ENCODE assay signal across 8 cellular contexts in genomic region chr20:33992145-33992922, GRCh38. TPM values are rescaled to one million over a fixed set of nuclear protein-coding genes. Genes with fewer than 3 reads are reported as not detected.
DNase-seq lines count a peak whose midpoint lies in the region; ATAC-seq and TF ChIP-seq lines count a peak whose summit lies in the region.

No MANE protein-coding gene starts in this region.

- H3K4me2 ChIP-seq in DND-41 (ENCODE audit: insufficient read depth, low read length) = peak overlapping the region; percentile 85

- peak overlapping the region; percentile 63 for H2AFZ ChIP-seq in DND-41 (ENCODE audit: low read depth, low read length)

- TF ChIP-seq CTCF in DND-41 (IDR thresholded peaks at IDR 0.05; ENCODE audit: borderline replicate concordance, extremely low read depth, low read length, poor library complexity, severe bottlenecking) = no peak
- no peak for TF ChIP-seq CTCF in NB4 (IDR thresholded peaks at IDR 0.05; ENCODE audit: low read depth, low read length)
- no peak for TF ChIP-seq CTCF in dorsolateral prefrontal cortex (IDR thresholded peaks at IDR 0.05 in 54 of 56, conservative IDR thresholded peaks at IDR 0.05 in 2 of 56; ENCODE audit: low read depth in 1 of 56, partially characterized antibody in 56 of 56)

- no peak for TF ChIP-seq POLR2A in NB4 (IDR thresholded peaks at IDR 0.05; ENCODE audit: extremely low read depth, insufficient read length)

- POLR2A ChIA-PET in naive thymus-derived CD8-positive, alpha-beta T cell (lab: Charles Lee) = interaction anchor here (0.6 to 3.4 kb wide), 14 partner anchors 10 to 523 kb away, joined by 3 to 46 read pairs (median 7); partner anchors contain the start of genes CBFA2T2, CHMP4B, DYNLRB1 and EIF2S2

- ATAC-seq in DND-41 (ENCODE audit: insufficient read depth, low read depth) (no peak), GM19397 (IDR thresholded peaks at IDR 0.05; ENCODE audit: unreplicated experiment) (no peak)
- ATAC-seq in naive thymus-derived CD8-positive, alpha-beta T cell = no peak

- no peaks in the 10 kb centered on the region for H3K27me3 ChIP-seq in DND-41 (ENCODE audit: insufficient read depth, low read length, poor library complexity)
- H3K27me3 ChIP-seq in dorsolateral prefrontal cortex = no peaks in the 10 kb centered on the region

- no peaks in the 10 kb centered on the region for H3K27me3 Mint-ChIP-seq in naive thymus-derived CD8-positive, alpha-beta T cell

- H3K9me3 Mint-ChIP-seq in naive thymus-derived CD8-positive, alpha-beta T cell = peaks cover 0 to 4% (median 0%) of the 10 kb centered on the region in 9 donors

- peaks cover 50% of the 10 kb centered on the region for H3K79me2 ChIP-seq in DND-41 (ENCODE audit: insufficient read depth, low read length)

- H3K27ac ChIP-seq in DND-41 (ENCODE audit: low read length) (peak overlapping the region; percentile 77), dorsolateral prefrontal cortex (peak overlapping the region; percentile 15 to 99 (median 96))

- peaks cover 18 to 60% (median 57%) of the 10 kb centered on the region in 4 donors for H3K4me1 Mint-ChIP-seq in naive thymus-derived CD8-positive, alpha-beta T cell

- no peaks in the 10 kb centered on the region; the same call in none of the 2 replicates for H3K36me3 ChIP-seq in DND-41 (ENCODE audit: insufficient read depth, low read length)

- H3K4me3 ChIP-seq in DND-41 (ENCODE audit: low read depth in 1 of 2, low read length in 2 of 2) (peak overlapping the region; percentile 48 to 73), NB4 (ENCODE audit: low read depth, low read length) (peak overlapping the region; percentile 84), dorsolateral prefrontal cortex (peak overlapping the region; percentile 53 to 99 (median 93))

- peak overlapping the region; percentile 96 to 100 (median 98) for H3K4me3 Mint-ChIP-seq in naive thymus-derived CD8-positive, alpha-beta T cell

- H3K4me1 ChIP-seq in DND-41 (ENCODE audit: insufficient read depth, low read length) = peaks cover 47% of the 10 kb centered on the region

- peak overlapping the region; percentile 95 to 99 (median 99) for H3K27ac Mint-ChIP-seq in naive thymus-derived CD8-positive, alpha-beta T cell

- H4K20me1 ChIP-seq in DND-41 (ENCODE audit: insufficient read depth, low read length) = peaks cover 30% of the 10 kb centered on the region

- H3K9me3 ChIP-seq in DND-41 (ENCODE audit: insufficient read depth, low read length, severe bottlenecking) = no peaks in the 10 kb centered on the region

- H3K9ac ChIP-seq in DND-41 (ENCODE audit: low read depth, low read length) = peak overlapping the region; percentile 74

- DNase-seq in DND-41 (no peak), NB4 (ENCODE audit: low read depth) (no peak), dorsolateral prefrontal cortex (no peak), 8988T (no peak), NCI-H1092 (lab: John Stamatoyannopoulos, UW) (no peak)
- peak in 1 of 10 donors; percentile 7 for DNase-seq in naive thymus-derived CD8-positive, alpha-beta T cell
- no peak for DNase-seq in activated CD4-positive, CD25-positive, alpha-beta regulatory T cell (lab: John Stamatoyannopoulos, UW)

- intact Hi-C loops in dorsolateral prefrontal cortex (cut with DNase I) = loop anchor here (2.0 to 10.0 kb wide), 6 partner anchors 48 to 260 kb away; partner anchors contain the start of genes CHMP4B (in 2 of the 2), ZNF341 (in 2 of the 2) and EIF2S2 (in 1 of the 2)

- peaks cover 0 to 6% (median 0%) of the 10 kb centered on the region in 3 donors for H3K36me3 Mint-ChIP-seq in naive thymus-derived CD8-positive, alpha-beta T cell

RNA-seq across cellular contexts. Expression of gene RALY, which starts 1.4 kb away (rescaled TPM):
- total RNA-seq in dorsolateral prefrontal cortex = 100 to 1,000 TPM in 2 of 120 experiments, 10 to 100 TPM in 118; 61.1 to 134 (median 75.9) TPM
- 100 to 1,000 TPM; 105 to 112 TPM for total RNA-seq in naive thymus-derived CD8-positive, alpha-beta T cell
- 100 to 1,000 TPM; 175 to 211 (median 181) TPM for polyA plus RNA-seq in naive thymus-derived CD8-positive, alpha-beta T cell
